ENCODE assay signal across 20 cellular contexts in the genomic region with DNA sequence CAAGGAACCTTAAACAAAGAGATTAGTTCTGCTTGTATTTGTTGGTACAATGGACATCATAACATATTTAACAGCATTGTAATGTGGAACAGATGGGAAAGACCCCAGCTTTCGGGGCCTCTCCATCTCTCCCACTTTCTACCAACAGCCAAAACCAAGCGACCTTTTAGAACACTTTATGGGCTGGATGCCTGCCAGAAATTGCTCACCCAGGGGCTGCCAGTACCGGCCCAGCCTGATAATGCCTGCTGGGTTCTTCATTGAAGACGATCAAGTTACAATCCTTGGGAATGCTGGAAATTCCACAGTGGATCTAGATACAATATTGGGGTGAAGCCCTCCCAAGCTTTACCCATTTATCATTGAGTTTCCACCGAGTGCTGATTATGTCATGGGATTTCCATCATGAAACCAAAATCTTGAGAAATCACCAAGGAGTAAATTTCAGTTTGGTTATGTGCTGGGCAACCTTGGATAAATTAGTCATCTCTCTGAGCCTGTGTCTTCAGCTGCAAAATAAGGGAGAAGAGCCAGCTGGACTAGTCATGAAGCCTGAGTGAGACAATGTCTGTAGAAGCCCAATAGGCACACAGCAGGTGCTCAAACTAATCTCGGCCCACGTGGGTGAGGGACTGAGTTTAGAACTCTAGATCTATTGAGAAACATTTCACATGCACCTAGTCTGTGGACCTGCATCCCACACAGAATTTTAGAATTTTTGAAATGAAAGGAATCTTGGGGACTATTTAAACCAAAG.
DNase-seq lines count a peak whose midpoint lies in the region; ATAC-seq lines count a peak whose summit lies in the region.
"Had no signal": no experiment of that assay in that cellular context is flagged by ENCODE, and none has a peak within 500 bp of the region (broad histone marks: within the 10 kb centered on the region; RNA-seq: fewer than 3 reads in every experiment).

No MANE protein-coding gene starts in this region.

- H3K27me3 ChIP-seq in SJCRH30, result no peaks in the 10 kb centered on the region
- H3K27me3 ChIP-seq: cardiac muscle cell, hepatocyte had no signal

- H3K4me3 ChIP-seq in SJCRH30, result no peak overlapping the region
- H3K4me3 ChIP-seq: cardiac muscle cell, hepatocyte, thoracic aorta had no signal

- no peak overlapping the region for H3K27ac Mint-ChIP-seq in stimulated activated naive CD8-positive, alpha-beta T cell treated with anti-CD3 and anti-CD28 coated beads, Interleukin-15, amount 100 ng/mL, for 72 hours
- H3K27ac Mint-ChIP-seq: activated CD8-positive, alpha-beta T cell treated with anti-CD3 and anti-CD28 coated beads, Interleukin-2, amount 10 ng/mL, durations not matched to agents 7 days and 5 days; WTC11 had no signal

- no peak overlapping the region for H3K4me3 Mint-ChIP-seq in stimulated activated naive CD8-positive, alpha-beta T cell treated with anti-CD3 and anti-CD28 coated beads, Interleukin-15, amount 100 ng/mL, for 72 hours
- H3K4me3 Mint-ChIP-seq: activated CD8-positive, alpha-beta T cell treated with anti-CD3 and anti-CD28 coated beads, Interleukin-2, amount 10 ng/mL, durations not matched to agents 7 days and 5 days; WTC11 had no signal

- H3K27me3 Mint-ChIP-seq in stimulated activated naive CD8-positive, alpha-beta T cell treated with anti-CD3 and anti-CD28 coated beads, Interleukin-15, amount 100 ng/mL, for 72 hours, result no peaks in the 10 kb centered on the region

- intact Hi-C loops in left cardiac atrium (cut with DNase I), result no loop called here
- intact Hi-C loops in cardiac septum (cut with DNase I), result loop anchor here (5.0 kb wide), 1 partner anchor 213 kb away; no protein-coding TSS in a partner anchor
- intact Hi-C loops in left ventricle myocardium superior (cut with micrococcal nuclease), result no loop called here

- ATAC-seq in left cardiac atrium (peak in 1 of 2 donors; percentile 81), left ventricle myocardium superior (peak; percentile 75), GM21723 (IDR thresholded peaks at IDR 0.05; ENCODE audit: unreplicated experiment) (no peak), HG03442 (IDR thresholded peaks at IDR 0.05; ENCODE audit: unreplicated experiment) (no peak)
- peak; percentile 70 for ATAC-seq in stimulated activated naive CD8-positive, alpha-beta T cell treated with anti-CD3 and anti-CD28 coated beads, Interleukin-15, amount 100 ng/mL, for 72 hours
- ATAC-seq: activated CD8-positive, alpha-beta T cell treated with anti-CD3 and anti-CD28 coated beads, Interleukin-2, amount 10 ng/mL, durations not matched to agents 7 days and 5 days; WTC11 had no signal

- H3K27ac ChIP-seq in SJCRH30, result no peak overlapping the region
- H3K27ac ChIP-seq: cardiac muscle cell, hepatocyte, thoracic aorta had no signal

- peaks cover 3% of the 10 kb centered on the region; the same call in 1 of the 2 replicates for H3K9me3 ChIP-seq in SJCRH30 (replicated peaks)
- H3K9me3 ChIP-seq: thoracic aorta had no signal

- H3K4me1 Mint-ChIP-seq in stimulated activated naive CD8-positive, alpha-beta T cell treated with anti-CD3 and anti-CD28 coated beads, Interleukin-15, amount 100 ng/mL, for 72 hours, result peaks cover 5% of the 10 kb centered on the region
- H3K4me1 Mint-ChIP-seq: WTC11 had no signal

- peaks cover 11% of the 10 kb centered on the region for H3K4me1 ChIP-seq in SJCRH30

- no peaks in the 10 kb centered on the region for H3K36me3 ChIP-seq in SJCRH30
- H3K36me3 ChIP-seq: cardiac muscle cell, thoracic aorta had no signal

- DNase-seq in left cardiac atrium (peak; percentile 37), cardiac septum (ENCODE audit: low spot score) (no peak), SJCRH30 (peak; percentile 46 to 57), left ventricle myocardium superior (no peak), NCI-H1048 (lab: John Stamatoyannopoulos, UW) (no peak)
- no peak for DNase-seq in stimulated activated naive CD8-positive, alpha-beta T cell treated with anti-CD3 and anti-CD28 coated beads, Interleukin-15, amount 100 ng/mL, for 72 hours
- DNase-seq: activated CD8-positive, alpha-beta T cell treated with anti-CD3 and anti-CD28 coated beads, Interleukin-2, amount 10 ng/mL, durations not matched to agents 7 days and 5 days; activated naive CD4-positive, alpha-beta T cell treated with Interleukin-2 at 50 U/mL for 16 hours; activated T-cell treated with anti-CD3 and anti-CD28 coated beads, Interleukin-2, amount 50 U/mL, for 1 hour; dermis blood vessel endothelial cell; DND-41; NCI-H1436 treated with DMSO at 0.1 percent for 48 hours; NCI-H526 treated with DMSO at 0.1 percent for 48 hours; RPMI8226 had no signal

- H3K9me3 Mint-ChIP-seq in stimulated activated naive CD8-positive, alpha-beta T cell treated with anti-CD3 and anti-CD28 coated beads, Interleukin-15, amount 100 ng/mL, for 72 hours, result peaks cover 7 to 17% of the 10 kb centered on the region in 2 donors

Comparison
In these comparisons a context has a peak if more than half of its experiments do, and no peak if none do; other contexts are left out.
1. DNase-seq: peak in left cardiac atrium (single experiment) and SJCRH30 (2 of 2); none in cardiac septum (single experiment), left ventricle myocardium superior (single experiment), stimulated activated naive CD8-positive, alpha-beta T cell treated with anti-CD3 and anti-CD28 coated beads, Interleukin-15, amount 100 ng/mL, for 72 hours (0 of 2) and NCI-H1048 (single experiment).
2. ATAC-seq: peak in left ventricle myocardium superior (single experiment) and stimulated activated naive CD8-positive, alpha-beta T cell treated with anti-CD3 and anti-CD28 coated beads, Interleukin-15, amount 100 ng/mL, for 72 hours (single experiment); none in GM21723 (single experiment) and HG03442 (single experiment).